In the genomic region with DNA sequence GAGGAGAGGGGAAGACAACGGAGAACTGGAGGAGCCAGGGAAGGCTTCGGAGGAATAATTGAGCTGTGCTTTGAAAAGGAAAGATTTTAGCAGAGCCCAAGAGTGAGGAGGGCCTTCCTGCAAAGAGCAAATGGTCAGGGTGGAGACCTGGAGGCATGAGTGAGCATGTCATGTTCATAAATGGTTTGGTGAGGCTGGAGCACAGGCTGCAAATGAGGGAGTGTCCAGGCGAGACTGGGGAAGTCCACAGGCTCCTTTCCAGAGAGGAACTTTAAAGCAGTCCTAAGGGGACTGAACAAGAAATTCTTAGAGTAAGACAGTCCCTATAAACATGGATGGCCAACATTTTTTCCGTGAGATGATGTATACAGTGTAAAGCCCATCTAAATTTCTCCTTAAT, we compare ENCODE assay signal across 24 cellular contexts.
"Had no signal": no experiment of that assay in that cellular context is flagged by ENCODE, and none has a peak within 500 bp of the region (broad histone marks: within the 10 kb centered on the region; RNA-seq: fewer than 3 reads in every experiment).

No MANE protein-coding gene starts in this region.

- ATAC-seq: activated CD4-positive, CD25-positive, alpha-beta regulatory T cell treated with anti-CD3 and anti-CD28 coated beads, Interleukin-2, amount 50 U/mL, for 24 hours; activated CD8-positive, alpha-beta T cell treated with anti-CD3 and anti-CD28 coated beads, Interleukin-2, amount 10 ng/mL, durations not matched to agents 7 days and 5 days; body of pancreas; K562; Panc1 had no signal

- H3K9me3 ChIP-seq: ascending aorta, body of pancreas, SJSA1 had no signal

- H3K36me3 ChIP-seq: ascending aorta, SJSA1 had no signal

- H3K4me3 ChIP-seq: ascending aorta, body of pancreas, K562, SJSA1 had no signal

- FAIRE-seq: K562 had no signal

- H3K27me3 ChIP-seq: ascending aorta, body of pancreas, SJSA1 had no signal

- DNase-seq: activated CD4-positive, alpha-beta T cell treated with anti-CD3 and anti-CD28 coated beads for 48 hours; activated CD4-positive, alpha-beta T cell treated with anti-CD3 and anti-CD28 coated beads, Interleukin-2, amount 50 U/mL, for 4 hours; activated CD8-positive, alpha-beta memory T cell treated with anti-CD3 and anti-CD28 coated beads, Interleukin-2, amount 50 U/mL, for 48 hours; activated CD8-positive, alpha-beta T cell treated with anti-CD3 and anti-CD28 coated beads, Interleukin-2, amount 10 ng/mL, durations not matched to agents 7 days and 5 days; activated naive CD4-positive, alpha-beta T cell treated with anti-CD3 and anti-CD28 coated beads, Interleukin-2, amount 50 U/mL, for 16 hours; activated T-cell treated with anti-CD3 and anti-CD28 coated beads, Interleukin-2, amount 50 U/mL, for 1 hour; amniotic stem cell; body of pancreas; Karpas-422; NCI-H1105 treated with DMSO at 0.1 percent for 48 hours; NCI-H2029; NCI-H2107; NCI-H2171 treated with DMSO at 0.1 percent for 48 hours; NCI-H226; NCI-H69; NK-92 treated with Interleukin-12 subunit alpha and Interleukin-12 subunit beta, amount 100 ng/mL, for 24 hours; OCI-M1; RPMI8226; SHP77 had no signal

- H3K27ac ChIP-seq: ascending aorta, body of pancreas, SJSA1 had no signal

- H3K4me1 ChIP-seq: body of pancreas had no signal
